Comparison of ENCODE assay signal across 10 cellular contexts in the genomic region with DNA sequence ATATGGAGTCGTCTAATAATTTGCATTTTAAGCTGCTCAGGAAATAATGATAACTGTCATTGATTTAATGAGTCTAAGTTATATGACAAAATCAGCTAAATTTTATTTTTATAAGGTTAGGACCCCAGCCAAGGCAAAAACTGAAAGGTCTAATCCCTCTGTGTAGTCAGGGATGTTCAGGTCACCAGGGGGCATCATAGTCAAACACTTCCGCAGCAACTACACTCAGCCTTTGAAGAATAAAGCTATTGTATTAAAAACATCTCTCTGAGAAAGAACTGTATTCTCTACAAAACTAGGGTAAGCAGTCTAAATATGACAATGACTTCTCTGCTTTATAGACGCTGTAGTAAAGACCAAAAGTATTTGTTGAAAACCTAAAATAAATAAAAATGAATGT. TPM values are rescaled to one million over a fixed set of nuclear protein-coding genes. Genes with fewer than 3 reads are reported as not detected.
DNase-seq lines count a peak whose midpoint lies in the region; ATAC-seq and TF ChIP-seq lines count a peak whose summit lies in the region.
"Had no signal": no experiment of that assay in that cellular context is flagged by ENCODE, and none has a peak within 500 bp of the region (broad histone marks: within the 10 kb centered on the region; RNA-seq: fewer than 3 reads in every experiment).

No MANE protein-coding gene starts in this region.

- CTCF ChIA-PET in mammary epithelial cell (lab: Charles Lee; ENCODE audit: low non-redundant PET), result no interaction called here
- CTCF ChIA-PET in MCF 10A (lab: Yijun Ruan, JAX), result interaction anchor here (1.2 to 1.8 kb wide), 3 partner anchors 11 to 692 kb away, joined by 3 to 6 read pairs (median 4); partner anchors contain the start of gene RAB11A
- CTCF ChIA-PET in PC-3 (lab: Charles Lee), result interaction anchor here (0.6 to 1.1 kb wide), 5 partner anchors 10 to 237 kb away, joined by 4 to 7 read pairs (median 5); partner anchors contain the start of gene INTS14

- H3K27me3 ChIP-seq in mammary epithelial cell (ENCODE audit: insufficient read depth, low read length) (no peaks in the 10 kb centered on the region), PC-3 (ENCODE audit: low read length) (no peaks in the 10 kb centered on the region)
- H3K27me3 ChIP-seq in effector memory CD4-positive, alpha-beta T cell (replicated peaks; ENCODE audit: control insufficient read depth, insufficient read depth, low read length, poor library complexity, severe bottlenecking), result no peaks in the 10 kb centered on the region

- TF ChIP-seq CTCF in mammary epithelial cell (conservative IDR thresholded peaks at IDR 0.05 in 1 of 2, IDR thresholded peaks at IDR 0.05 in 1 of 2; ENCODE audit: extremely low read depth in 1 of 2, insufficient read depth in 1 of 2, low read depth in 1 of 2, low read length in 2 of 2) (peak; percentile 18 to 20), MCF 10A (IDR thresholded peaks at IDR 0.05; ENCODE audit: unreplicated experiment) (no peak), PC-3 (conservative IDR thresholded peaks at IDR 0.05; ENCODE audit: low read depth, low read length) (peak; percentile 58), fibroblast of mammary gland (conservative IDR thresholded peaks at IDR 0.05; ENCODE audit: control insufficient read depth, insufficient read depth, low read depth, low read length) (peak; percentile 30), type B pancreatic cell (conservative IDR thresholded peaks at IDR 0.05) (peak; percentile 71)

- no peak overlapping the region for H3K9ac ChIP-seq in mammary epithelial cell (ENCODE audit: insufficient read depth, low read length)
- no peak overlapping the region for H3K9ac ChIP-seq in PC-3 (ENCODE audit: low read length)

- H3K4me1 Mint-ChIP-seq in MCF 10A (ENCODE audit: insufficient read depth, unreplicated experiment), result no peaks in the 10 kb centered on the region
- H3K4me1 Mint-ChIP-seq in type B pancreatic cell (ENCODE audit: unreplicated experiment), result no peaks in the 10 kb centered on the region
- H3K4me1 Mint-ChIP-seq: activated naive CD4-positive, alpha-beta T cell treated with anti-CD3 and anti-CD28 coated beads, Interleukin-2, amount 50 U/mL, for 24 hours had no signal

- no TSS peak for BruUV-seq in mammary epithelial cell (replicated peaks; lab: Mats Ljungman, UMichigan)
- no TSS peak for BruUV-seq in MCF 10A (replicated peaks; lab: Mats Ljungman, UMichigan)
- BruUV-seq in PC-3 (replicated peaks; lab: Mats Ljungman, UMichigan), result no TSS peak

- H3K4me1 ChIP-seq in mammary epithelial cell (ENCODE audit: insufficient read depth, low read length) (no peaks in the 10 kb centered on the region), PC-3 (ENCODE audit: insufficient read depth, low read length) (no peaks in the 10 kb centered on the region)
- H3K4me1 ChIP-seq in effector memory CD4-positive, alpha-beta T cell (ENCODE audit: control insufficient read depth, insufficient read depth, low read length, poor library complexity, severe bottlenecking), result no peaks in the 10 kb centered on the region

- H3K4me3 ChIP-seq in mammary epithelial cell (replicated peaks in 1 of 3; ENCODE audit: insufficient read depth in 1 of 3, low read depth in 2 of 3, low read length in 3 of 3) (no peak overlapping the region), PC-3 (ENCODE audit: low read length) (no peak overlapping the region), fibroblast of mammary gland (ENCODE audit: control insufficient read depth, low read depth, low read length) (no peak overlapping the region)
- H3K4me3 ChIP-seq in effector memory CD4-positive, alpha-beta T cell (ENCODE audit: insufficient read depth, low read depth, low read length, poor library complexity, severe bottlenecking), result no peak overlapping the region

- in situ Hi-C loops in mammary epithelial cell (cut with MboI; ENCODE audit: low sequenced_read_pairs in 2 of 2), result no loop called here

- H3K9me3 Mint-ChIP-seq in MCF 10A (ENCODE audit: unreplicated experiment) (no peaks in the 10 kb centered on the region), type B pancreatic cell (no peaks in the 10 kb centered on the region)
- H3K9me3 Mint-ChIP-seq: activated naive CD4-positive, alpha-beta T cell treated with anti-CD3 and anti-CD28 coated beads, Interleukin-2, amount 50 U/mL, for 24 hours had no signal

- 69% methylated on average over 3 of the region's 3 CpGs for WGBS in mammary epithelial cell (ENCODE audit: low coverage, missing lambda C conversion rate)

- H3K9me2 ChIP-seq in PC-3 (replicated peaks; ENCODE audit: low read length), result no peaks in the 10 kb centered on the region

- dilution Hi-C loops in mammary epithelial cell (cut with HindIII; ENCODE audit: low sequenced_read_pairs), result no loop called here

- H4K20me1 ChIP-seq in mammary epithelial cell (ENCODE audit: insufficient read depth, low read length) (no peaks in the 10 kb centered on the region), PC-3 (ENCODE audit: low read length) (no peaks in the 10 kb centered on the region)

- no peaks in the 10 kb centered on the region for H3K9me3 ChIP-seq in mammary epithelial cell (replicated peaks; ENCODE audit: insufficient read depth, low read length)
- H3K9me3 ChIP-seq in PC-3 (ENCODE audit: low read length), result no peaks in the 10 kb centered on the region
- H3K9me3 ChIP-seq in effector memory CD4-positive, alpha-beta T cell (ENCODE audit: control insufficient read depth, low read length), result no peaks in the 10 kb centered on the region

- no peak overlapping the region for H2AFZ ChIP-seq in mammary epithelial cell (ENCODE audit: low read depth, low read length)
- H2AFZ ChIP-seq in PC-3 (ENCODE audit: low read length), result no peak overlapping the region

- H3K36me3 ChIP-seq in mammary epithelial cell (ENCODE audit: insufficient read depth, low read length), result peaks cover 20% of the 10 kb centered on the region
- peaks cover 25% of the 10 kb centered on the region; the same call in 1 of the 2 replicates for H3K36me3 ChIP-seq in PC-3 (ENCODE audit: low read depth, low read length)
- peaks cover 74% of the 10 kb centered on the region for H3K36me3 ChIP-seq in effector memory CD4-positive, alpha-beta T cell (ENCODE audit: control insufficient read depth, insufficient read depth, low read length)

- peak; percentile 40; the same call in 1 of the 2 replicates for ATAC-seq in PC-3
- ATAC-seq in GM19328 (IDR thresholded peaks at IDR 0.05; ENCODE audit: unreplicated experiment), result no peak
- ATAC-seq: Right ventricle myocardium inferior had no signal

- H3F3A ChIP-seq in PC-3 (ENCODE audit: low read length, unreplicated experiment), result no peaks in the 10 kb centered on the region

- no peaks in the 10 kb centered on the region for H3K27me3 Mint-ChIP-seq in MCF 10A (ENCODE audit: insufficient read depth, unreplicated experiment)
- no peaks in the 10 kb centered on the region for H3K27me3 Mint-ChIP-seq in type B pancreatic cell
- H3K27me3 Mint-ChIP-seq: activated naive CD4-positive, alpha-beta T cell treated with anti-CD3 and anti-CD28 coated beads, Interleukin-2, amount 50 U/mL, for 24 hours had no signal

- POLR2A ChIA-PET in MCF 10A (lab: Yijun Ruan, JAX) (interaction anchor here (0.7 to 3.8 kb wide), 2 partner anchors 15 to 961 kb away, joined by 4 to 20 read pairs; partner anchors contain the start of gene INTS14), PC-3 (lab: Charles Lee; ENCODE audit: unreplicated experiment) (no interaction called here)

- intact Hi-C loops in mammary epithelial cell (cut with micrococcal nuclease), result no loop called here
- intact Hi-C loops in MCF 10A (cut with micrococcal nuclease), result no loop called here
- intact Hi-C loops in PC-3 (cut with micrococcal nuclease), result no loop called here

- no peak overlapping the region for H3K27ac ChIP-seq in mammary epithelial cell (ENCODE audit: insufficient read depth, low read depth, low read length)
- no peak overlapping the region for H3K27ac ChIP-seq in PC-3 (ENCODE audit: low read length)
- H3K27ac ChIP-seq in effector memory CD4-positive, alpha-beta T cell (ENCODE audit: insufficient read depth, low read length, poor library complexity, severe bottlenecking), result no peak overlapping the region

- no peak overlapping the region for H3K4me2 ChIP-seq in mammary epithelial cell (ENCODE audit: insufficient read depth, low read depth, low read length)
- no peak overlapping the region for H3K4me2 ChIP-seq in PC-3 (ENCODE audit: low read length)

- H3K27ac Mint-ChIP-seq in MCF 10A (ENCODE audit: low read depth, unreplicated experiment) (no peak overlapping the region), type B pancreatic cell (no peak overlapping the region)
- H3K27ac Mint-ChIP-seq: activated naive CD4-positive, alpha-beta T cell treated with anti-CD3 and anti-CD28 coated beads, Interleukin-2, amount 50 U/mL, for 24 hours had no signal

- no peaks in the 10 kb centered on the region for H3K79me2 ChIP-seq in mammary epithelial cell (ENCODE audit: insufficient read depth, low read length)
- H3K79me2 ChIP-seq in PC-3 (ENCODE audit: low read length), result no peaks in the 10 kb centered on the region

- H3K4me3 Mint-ChIP-seq in MCF 10A (ENCODE audit: unreplicated experiment) (no peak overlapping the region), type B pancreatic cell (no peak overlapping the region)
- H3K4me3 Mint-ChIP-seq: activated naive CD4-positive, alpha-beta T cell treated with anti-CD3 and anti-CD28 coated beads, Interleukin-2, amount 50 U/mL, for 24 hours had no signal

- DNase-seq in mammary epithelial cell, result no peak
- no peak for DNase-seq in MCF 10A (ENCODE audit: unreplicated experiment)
- peak; percentile 15 for DNase-seq in PC-3
- peak; percentile 19 for DNase-seq in fibroblast of mammary gland (ENCODE audit: low read depth)
- no peak for DNase-seq in type B pancreatic cell (ENCODE audit: extremely low spot score, unreplicated experiment)
- DNase-seq in effector memory CD4-positive, alpha-beta T cell, result no peak
- DNase-seq in mesenteric fat pad (ENCODE audit: low spot score), result no peak

- H3K36me3 Mint-ChIP-seq in MCF 10A (ENCODE audit: insufficient read depth, unreplicated experiment) (peaks cover 88% of the 10 kb centered on the region), type B pancreatic cell (peaks cover 8% of the 10 kb centered on the region)

RNA-seq across cellular contexts. Expression of gene INTS14, which starts 15.0 kb away (rescaled TPM):
- total RNA-seq in mammary epithelial cell, result 10 to 100 TPM; 38.9 to 41.8 TPM
- 39.5 TPM for polyA plus RNA-seq in mammary epithelial cell
- polyA minus RNA-seq in mammary epithelial cell, result 37.2 TPM
- total RNA-seq in MCF 10A (2022), result 43.9 and 47.0 TPM in 2 replicates
- 19.5 and 23.8 TPM in 2 replicates for total RNA-seq in PC-3 (2014; rRNA removed)
- total RNA-seq in type B pancreatic cell (ENCODE audit: low replicate concordance), result 43.9 and 49.3 TPM in 2 replicates
- total RNA-seq in mesenteric fat pad, result 21.9 TPM

RNA-seq across cellular contexts. Expression of gene SLC24A1, which starts 25.8 kb away (rescaled TPM):
- total RNA-seq in mammary epithelial cell (10 to 100 TPM; 10.2 to 15.7 TPM), MCF 10A (2022) (8.2 TPM in 2 replicates), PC-3 (2014; rRNA removed) (3.0 and 3.3 TPM in 2 replicates), type B pancreatic cell (ENCODE audit: low replicate concordance) (9.8 and 15.8 TPM in 2 replicates), mesenteric fat pad (7.4 TPM)
- polyA plus RNA-seq in mammary epithelial cell, result 6.1 TPM
- polyA minus RNA-seq in mammary epithelial cell, result 7.6 TPM

Comparison
In these comparisons a context has a peak if more than half of its experiments do, and no peak if none do; other contexts are left out.
1. DNase-seq: peak in PC-3 (single experiment) and fibroblast of mammary gland (single experiment); none in mammary epithelial cell (single experiment), MCF 10A (single experiment), type B pancreatic cell (single experiment), effector memory CD4-positive, alpha-beta T cell (0 of 3) and mesenteric fat pad (single experiment).